Comparison of ENCODE assay signal across 15 cellular contexts in genomic region chr6:68127066-68127465, GRCh38.
DNase-seq lines count a peak whose midpoint lies in the region; ATAC-seq, FAIRE-seq and TF ChIP-seq lines count a peak whose summit lies in the region.
"Had no signal": no experiment of that assay in that cellular context is flagged by ENCODE, and none has a peak within 500 bp of the region (broad histone marks: within the 10 kb centered on the region; RNA-seq: fewer than 3 reads in every experiment).

No MANE protein-coding gene starts in this region.

- H4K20me1 ChIP-seq in OCI-LY3 (ENCODE audit: insufficient read depth, low read length) = no peaks in the 10 kb centered on the region

- no peaks in the 10 kb centered on the region for H3K27me3 ChIP-seq in OCI-LY3 (ENCODE audit: low read depth, low read length)
- H3K27me3 ChIP-seq: MG63 had no signal

- peaks cover 3% of the 10 kb centered on the region; the same call in 1 of the 2 replicates for H3K9me3 ChIP-seq in OCI-LY3 (ENCODE audit: insufficient read depth, low read length)
- H3K9me3 ChIP-seq: MG63 had no signal

- peak overlapping the region; percentile 28 for H3K4me3 ChIP-seq in OCI-LY3 (ENCODE audit: low read length)
- H3K4me3 ChIP-seq: MG63 had no signal

- ATAC-seq in GM21515 (IDR thresholded peaks at IDR 0.05; ENCODE audit: unreplicated experiment) = peak; percentile 11
- ATAC-seq in HG03066 (IDR thresholded peaks at IDR 0.05; ENCODE audit: low read depth, unreplicated experiment) = peak; percentile 4
- ATAC-seq in GM21360 (IDR thresholded peaks at IDR 0.05; ENCODE audit: unreplicated experiment) = no peak

- TF ChIP-seq CTCF in OCI-LY3 (IDR thresholded peaks at IDR 0.05; ENCODE audit: low read depth, low read length) = no peak

- peak overlapping the region; percentile 38 for H3K27ac ChIP-seq in OCI-LY3 (ENCODE audit: low read length)

- H3K79me2 ChIP-seq in OCI-LY3 (ENCODE audit: low read length) = no peaks in the 10 kb centered on the region

- H2AFZ ChIP-seq in OCI-LY3 (ENCODE audit: low read depth, low read length) = peak overlapping the region; percentile 79

- no peak for FAIRE-seq in GM19239 (lab: Jason Lieb, UNC)

- DNase-seq in RKO (ENCODE audit: low spot score) (no peak), GM19239 (ENCODE audit: insufficient read length, low spot score) (no peak), AG08396 (ENCODE audit: low spot score) (no peak)
- DNase-seq: AML-193, COR-L47, DMS153, HFFc6, MG63, NCI-H1092 treated with DMSO at 0.1 percent for 48 hours, NCI-H510A treated with DMSO at 0.1 percent for 48 hours, SIG-M5 had no signal

- peak overlapping the region; percentile 39 for H3K4me2 ChIP-seq in OCI-LY3 (ENCODE audit: low read length)

- H3K9ac ChIP-seq in OCI-LY3 (ENCODE audit: low read length) = 0 out of 2 replicates have a peak overlapping the region, but pooled peaks have one; percentile 2

- H3K36me3 ChIP-seq in OCI-LY3 (replicated peaks; ENCODE audit: low read depth, low read length) = peaks cover 6% of the 10 kb centered on the region
- H3K36me3 ChIP-seq: MG63 had no signal

- peaks cover 23% of the 10 kb centered on the region for H3K4me1 ChIP-seq in OCI-LY3 (ENCODE audit: low read length)
